15 cellular contexts compared by ENCODE assay signal in the genomic region with DNA sequence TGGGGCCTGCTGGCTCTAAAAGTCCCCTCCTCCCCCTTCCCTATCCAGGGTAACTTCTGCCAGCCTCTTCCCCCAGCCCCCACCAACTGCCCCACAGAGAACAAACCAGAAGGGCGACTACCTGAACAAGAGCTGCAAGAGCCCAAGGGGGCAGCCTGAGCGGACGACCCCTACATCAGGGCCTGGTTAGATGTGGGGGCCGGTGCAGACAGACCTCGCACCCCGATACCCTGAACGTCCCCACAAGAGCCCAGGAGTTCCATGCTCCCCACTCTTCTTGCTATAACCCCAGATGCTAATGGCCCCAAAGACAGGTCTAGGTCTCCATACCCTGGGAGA. TPM values are rescaled to one million over a fixed set of nuclear protein-coding genes. Genes with fewer than 3 reads are reported as not detected.
DNase-seq lines count a peak whose midpoint lies in the region; ATAC-seq, FAIRE-seq and TF ChIP-seq lines count a peak whose summit lies in the region.
"Had no signal": no experiment of that assay in that cellular context is flagged by ENCODE, and none has a peak within 500 bp of the region (broad histone marks: within the 10 kb centered on the region; RNA-seq: fewer than 3 reads in every experiment).

No MANE protein-coding gene starts in this region.

- CTCF ChIA-PET in T-cell (lab: Charles Lee): interaction anchor here (0.6 to 1.2 kb wide), 3 partner anchors 10 to 37 kb away, joined by 3 to 4 read pairs (median 4); no protein-coding TSS in a partner anchor
- CTCF ChIA-PET in endothelial cell of umbilical vein (lab: Charles Lee): interaction anchor here (1.0 to 2.9 kb wide), 2 partner anchors 10 to 31 kb away, joined by 3 to 19 read pairs; no protein-coding TSS in a partner anchor

- no peak overlapping the region for H3K4me3 Mint-ChIP-seq in T-helper 1 cell treated with Interleukin-12 subunit alpha and Interleukin-12 subunit beta and Interleukin-4 antibody, amounts not matched to agents 30 μg/mL and 1 μg/mL, for 36 hours
- no peak overlapping the region for H3K4me3 Mint-ChIP-seq in T-cell

- H3K27ac ChIP-seq in endothelial cell of umbilical vein (ENCODE audit: insufficient read depth, low read depth, low read length) (no peak overlapping the region), gastrocnemius medialis (peak overlapping the region; percentile 83 to 92 (median 88))
- H3K27ac ChIP-seq: PC-9 had no signal

- BruUV-seq in endothelial cell of umbilical vein (replicated peaks; lab: Mats Ljungman, UMichigan): no TSS peak

- TF ChIP-seq CTCF in endothelial cell of umbilical vein (IDR thresholded peaks at IDR 0.05; ENCODE audit: extremely low read depth in 1 of 2, insufficient read depth in 1 of 2, low read depth in 1 of 2, low read length in 2 of 2) (no peak), gastrocnemius medialis (IDR thresholded peaks at IDR 0.05 in 4 of 5, conservative IDR thresholded peaks at IDR 0.05 in 1 of 5) (no peak)

- no peak for FAIRE-seq in endothelial cell of umbilical vein (lab: Jason Lieb, UNC)

- H4K20me1 ChIP-seq in endothelial cell of umbilical vein (replicated peaks; ENCODE audit: control insufficient read depth, extremely low read depth, insufficient read depth, low read length): no peaks in the 10 kb centered on the region

- H3K9ac ChIP-seq in endothelial cell of umbilical vein (replicated peaks; ENCODE audit: extremely low read depth, insufficient read depth, low read length): no peak overlapping the region

- intact Hi-C loops in endothelial cell of umbilical vein (cut with micrococcal nuclease): no loop called here
- intact Hi-C loops in gastrocnemius medialis (cut with DNase I; ENCODE audit: low total_unique reads): loop anchor here (10.0 kb wide), 1 partner anchor 230 kb away; the partner anchor contains the start of gene DDX17

- no peak overlapping the region for H3K4me2 ChIP-seq in endothelial cell of umbilical vein (ENCODE audit: insufficient read depth, low read length)
- H3K4me2 ChIP-seq: PC-9 had no signal

- no peaks in the 10 kb centered on the region for H3K9me1 ChIP-seq in endothelial cell of umbilical vein (replicated peaks; ENCODE audit: control insufficient read depth, extremely low read depth, insufficient read depth, low read length)

- no peak overlapping the region for H2AFZ ChIP-seq in endothelial cell of umbilical vein (ENCODE audit: low read depth, low read length)
- H2AFZ ChIP-seq: PC-9 had no signal

- H3K4me1 ChIP-seq in endothelial cell of umbilical vein (ENCODE audit: control insufficient read depth, extremely low read depth, insufficient read depth, low read length) (no peaks in the 10 kb centered on the region), gastrocnemius medialis (peaks cover 38 to 51% of the 10 kb centered on the region in 2 donors)

- POLR2A ChIA-PET in T-cell (lab: Charles Lee): interaction anchor here (0.6 to 1.5 kb wide), 4 partner anchors 11 to 1953 kb away, joined by 3 to 12 read pairs (median 3); no protein-coding TSS in a partner anchor
- POLR2A ChIA-PET in endothelial cell of umbilical vein (lab: Charles Lee): interaction anchor here (0.6 kb wide), 1 partner anchor 17 kb away, joined by 3 read pairs; no protein-coding TSS in a partner anchor

- peak in 1 of 4 experiments; percentile 5 for ATAC-seq in T-cell (replicated peaks in 1 of 4)
- ATAC-seq in gastrocnemius medialis: no peak
- ATAC-seq in HG02642 (IDR thresholded peaks at IDR 0.05; ENCODE audit: poor library complexity, unreplicated experiment): no peak
- no peak for ATAC-seq in HG03571 (IDR thresholded peaks at IDR 0.05; ENCODE audit: unreplicated experiment)

- H3K27ac Mint-ChIP-seq in T-helper 1 cell treated with Interleukin-12 subunit alpha and Interleukin-12 subunit beta and Interleukin-4 antibody, amounts not matched to agents 30 μg/mL and 1 μg/mL, for 36 hours: peak overlapping the region; percentile 78
- peak overlapping the region; percentile 83 to 89 for H3K27ac Mint-ChIP-seq in T-cell

- peaks cover 35% of the 10 kb centered on the region for H3K4me1 Mint-ChIP-seq in T-helper 1 cell treated with Interleukin-12 subunit alpha and Interleukin-12 subunit beta and Interleukin-4 antibody, amounts not matched to agents 30 μg/mL and 1 μg/mL, for 36 hours (ENCODE audit: low read depth)
- peaks cover 60 to 73% (median 66%) of the 10 kb centered on the region in 3 donors for H3K4me1 Mint-ChIP-seq in T-cell

- peaks cover 8 to 54% of the 10 kb centered on the region in 2 experiments for H3K36me3 ChIP-seq in endothelial cell of umbilical vein (ENCODE audit: control insufficient read depth in 2 of 2, extremely low read depth in 1 of 2, insufficient read depth in 2 of 2, low read length in 2 of 2)
- H3K36me3 ChIP-seq in gastrocnemius medialis: peaks cover 8 to 60% of the 10 kb centered on the region in 2 donors

- peak; percentile 39 for TF ChIP-seq POLR2A in endothelial cell of umbilical vein (IDR thresholded peaks at IDR 0.05; ENCODE audit: low read depth, low read length)
- no peak for TF ChIP-seq POLR2A in gastrocnemius medialis (IDR thresholded peaks at IDR 0.05)

- no peak for DNase-seq in T-helper 1 cell
- no peak for DNase-seq in T-cell
- no peak for DNase-seq in endothelial cell of umbilical vein (ENCODE audit: low read depth, low spot score)
- DNase-seq in gastrocnemius medialis: no peak
- DNase-seq in SK-N-DZ (ENCODE audit: low spot score): no peak
- DNase-seq: 8988T; cortex of kidney; DND-41; islet precursor cell; NCI-H2227 treated with DMSO at 0.1 percent for 48 hours; PC-9; stimulated activated CD4-positive, alpha-beta T cell treated with anti-CD3 and anti-CD28 coated beads, Interleukin-2, amount 100 ng/mL, for 24 hours had no signal

- H3K27me3 ChIP-seq in endothelial cell of umbilical vein (ENCODE audit: control insufficient read depth in 2 of 2, insufficient read depth in 2 of 2, low read length in 2 of 2) (no peaks in the 10 kb centered on the region), gastrocnemius medialis (no peaks in the 10 kb centered on the region)

- dilution Hi-C loops in endothelial cell of umbilical vein (cut with MboI; ENCODE audit: extremely low pct_ligation_motif_present, low sequenced_read_pairs): no loop called here

- H3K36me3 Mint-ChIP-seq in T-helper 1 cell treated with Interleukin-12 subunit alpha and Interleukin-12 subunit beta and Interleukin-4 antibody, amounts not matched to agents 30 μg/mL and 1 μg/mL, for 36 hours (ENCODE audit: low read depth): peaks cover 60% of the 10 kb centered on the region
- H3K36me3 Mint-ChIP-seq in T-cell: peaks cover 44% of the 10 kb centered on the region

- in situ Hi-C loops in gastrocnemius medialis (cut with MboI; ENCODE audit: low sequenced_read_pairs in 4 of 4): no loop called here

- H3K4me3 ChIP-seq in endothelial cell of umbilical vein (replicated peaks in 1 of 3; ENCODE audit: insufficient read depth in 1 of 3, low read depth in 1 of 3, low read length in 3 of 3) (no peak overlapping the region), gastrocnemius medialis (no peak overlapping the region)
- H3K4me3 ChIP-seq: PC-9 had no signal

- H3K27me3 Mint-ChIP-seq in T-helper 1 cell treated with Interleukin-12 subunit alpha and Interleukin-12 subunit beta and Interleukin-4 antibody, amounts not matched to agents 30 μg/mL and 1 μg/mL, for 36 hours (ENCODE audit: low read depth): no peaks in the 10 kb centered on the region
- H3K27me3 Mint-ChIP-seq in T-cell: peaks cover 0 to 1% of the 10 kb centered on the region in 2 donors

- no peaks in the 10 kb centered on the region for H3K9me3 Mint-ChIP-seq in T-helper 1 cell treated with Interleukin-12 subunit alpha and Interleukin-12 subunit beta and Interleukin-4 antibody, amounts not matched to agents 30 μg/mL and 1 μg/mL, for 36 hours
- H3K9me3 Mint-ChIP-seq in T-cell: no peaks in the 10 kb centered on the region

- no peaks in the 10 kb centered on the region for H3K9me3 ChIP-seq in endothelial cell of umbilical vein (replicated peaks; ENCODE audit: control insufficient read depth, insufficient read depth, low read length)
- H3K9me3 ChIP-seq in gastrocnemius medialis: no peaks in the 10 kb centered on the region

- no peaks in the 10 kb centered on the region for H3K79me2 ChIP-seq in endothelial cell of umbilical vein (ENCODE audit: control insufficient read depth, insufficient read depth, low read length)

RNA-seq across cellular contexts. Expression of gene SUN2, which starts 20.7 kb away (rescaled TPM):
- total RNA-seq in T-cell (1,000 to 10,000 TPM in 2 of 5 donors, 100 to 1,000 TPM in 3; 526 to 1,075 (median 979) TPM), endothelial cell of umbilical vein (133 and 137 TPM in 2 replicates), gastrocnemius medialis (100 to 1,000 TPM; 177 to 423 (median 312) TPM)
- 74.2 and 76.7 TPM in 2 replicates for polyA plus RNA-seq in endothelial cell of umbilical vein
- 65.0 and 75.7 TPM in 2 replicates for polyA plus RNA-seq in endothelial cell of umbilical vein (2011; cell fraction: cytosol; rRNA removed)
- 88.2 and 92.7 TPM in 2 replicates for polyA plus RNA-seq in endothelial cell of umbilical vein (2011; cell fraction: nucleus; rRNA removed)
- 51.1 and 53.0 TPM in 2 replicates for polyA plus RNA-seq in endothelial cell of umbilical vein (2012)
- polyA minus RNA-seq in endothelial cell of umbilical vein: 99.0 and 125 TPM in 2 replicates
- 32.8 TPM for polyA minus RNA-seq in endothelial cell of umbilical vein (2011; cell fraction: cytosol; rRNA and poly(A)+ RNA removed)
- polyA minus RNA-seq in endothelial cell of umbilical vein (2011; cell fraction: nucleus; rRNA and poly(A)+ RNA removed): 50.8 and 52.2 TPM in 2 replicates
- polyA plus RNA-seq in SK-N-DZ (2014; cell fraction: cytosol; rRNA removed): 79.1 and 95.6 TPM in 2 replicates
- polyA plus RNA-seq in SK-N-DZ (2014; cell fraction: nucleus; rRNA removed): 163 and 164 TPM in 2 replicates

RNA-seq across cellular contexts. Expression of gene GTPBP1, which starts 29.4 kb away (rescaled TPM):
- total RNA-seq in T-cell (100 to 1,000 TPM in 2 of 5 donors, 10 to 100 TPM in 3; 79.1 to 229 (median 83.3) TPM), endothelial cell of umbilical vein (43.9 and 50.3 TPM in 2 replicates), gastrocnemius medialis (100 to 1,000 TPM in 1 of 4 donors, 10 to 100 TPM in 3; 27.7 to 124 (median 36.0) TPM)
- polyA plus RNA-seq in endothelial cell of umbilical vein: 27.1 and 29.8 TPM in 2 replicates
- 19.4 and 22.0 TPM in 2 replicates for polyA plus RNA-seq in endothelial cell of umbilical vein (2011; cell fraction: cytosol; rRNA removed)
- 112 and 116 TPM in 2 replicates for polyA plus RNA-seq in endothelial cell of umbilical vein (2011; cell fraction: nucleus; rRNA removed)
- polyA plus RNA-seq in endothelial cell of umbilical vein (2012): 16.2 and 19.8 TPM in 2 replicates
- polyA minus RNA-seq in endothelial cell of umbilical vein: 67.6 and 83.0 TPM in 2 replicates
- 20.6 TPM for polyA minus RNA-seq in endothelial cell of umbilical vein (2011; cell fraction: cytosol; rRNA and poly(A)+ RNA removed)
- 79.7 and 80.7 TPM in 2 replicates for polyA minus RNA-seq in endothelial cell of umbilical vein (2011; cell fraction: nucleus; rRNA and poly(A)+ RNA removed)
- polyA plus RNA-seq in SK-N-DZ (2014; cell fraction: cytosol; rRNA removed): 56.2 and 67.9 TPM in 2 replicates
- polyA plus RNA-seq in SK-N-DZ (2014; cell fraction: nucleus; rRNA removed): 43.1 and 57.0 TPM in 2 replicates

RNA-seq across cellular contexts. Expression of gene JOSD1, which starts 34.4 kb away (rescaled TPM):
- total RNA-seq in T-cell (100 to 1,000 TPM in 2 of 5 donors, 10 to 100 TPM in 3; 78.4 to 164 (median 83.5) TPM), endothelial cell of umbilical vein (64.9 and 73.1 TPM in 2 replicates), gastrocnemius medialis (10 to 100 TPM; 25.1 to 50.5 (median 42.4) TPM)
- polyA plus RNA-seq in endothelial cell of umbilical vein: 57.2 and 61.7 TPM in 2 replicates
- polyA plus RNA-seq in endothelial cell of umbilical vein (2011; cell fraction: cytosol; rRNA removed): 60.4 and 64.8 TPM in 2 replicates
- polyA plus RNA-seq in endothelial cell of umbilical vein (2011; cell fraction: nucleus; rRNA removed): 48.7 and 58.5 TPM in 2 replicates
- 49.1 and 54.9 TPM in 2 replicates for polyA plus RNA-seq in endothelial cell of umbilical vein (2012)
- polyA minus RNA-seq in endothelial cell of umbilical vein: 54.6 and 76.6 TPM in 2 replicates
- 37.7 TPM for polyA minus RNA-seq in endothelial cell of umbilical vein (2011; cell fraction: cytosol; rRNA and poly(A)+ RNA removed)
- 22.1 and 25.3 TPM in 2 replicates for polyA minus RNA-seq in endothelial cell of umbilical vein (2011; cell fraction: nucleus; rRNA and poly(A)+ RNA removed)
- 55.5 and 61.2 TPM in 2 replicates for polyA plus RNA-seq in SK-N-DZ (2014; cell fraction: cytosol; rRNA removed)
- polyA plus RNA-seq in SK-N-DZ (2014; cell fraction: nucleus; rRNA removed): 41.2 and 43.9 TPM in 2 replicates

RNA-seq across cellular contexts. Expression of gene TOMM22, which starts 53.3 kb away (rescaled TPM):
- total RNA-seq in T-cell (10 to 100 TPM; 52.4 to 58.1 (median 53.3) TPM), endothelial cell of umbilical vein (98.6 and 98.8 TPM in 2 replicates), gastrocnemius medialis (10 to 100 TPM; 37.1 to 47.1 (median 46.3) TPM)
- 51.8 and 62.3 TPM in 2 replicates for polyA plus RNA-seq in endothelial cell of umbilical vein
- 45.5 and 48.2 TPM in 2 replicates for polyA plus RNA-seq in endothelial cell of umbilical vein (2011; cell fraction: cytosol; rRNA removed)
- 16.7 and 24.4 TPM in 2 replicates for polyA plus RNA-seq in endothelial cell of umbilical vein (2011; cell fraction: nucleus; rRNA removed)
- polyA plus RNA-seq in endothelial cell of umbilical vein (2012): 56.4 and 73.8 TPM in 2 replicates
- polyA minus RNA-seq in endothelial cell of umbilical vein: 41.3 and 48.4 TPM in 2 replicates
- polyA minus RNA-seq in endothelial cell of umbilical vein (2011; cell fraction: cytosol; rRNA and poly(A)+ RNA removed): 30.2 TPM
- 9.2 and 10.0 TPM in 2 replicates for polyA minus RNA-seq in endothelial cell of umbilical vein (2011; cell fraction: nucleus; rRNA and poly(A)+ RNA removed)
- 105 and 133 TPM in 2 replicates for polyA plus RNA-seq in SK-N-DZ (2014; cell fraction: cytosol; rRNA removed)
- polyA plus RNA-seq in SK-N-DZ (2014; cell fraction: nucleus; rRNA removed): 59.6 and 63.5 TPM in 2 replicates

RNA-seq across cellular contexts. Expression of gene DNAL4, which starts 58.8 kb away (rescaled TPM):
- total RNA-seq in T-cell: 10 to 100 TPM in 2 of 5 donors, 1 to 10 TPM in 3; 5.4 to 13.0 (median 8.8) TPM
- 12.2 and 12.9 TPM in 2 replicates for total RNA-seq in endothelial cell of umbilical vein
- polyA plus RNA-seq in endothelial cell of umbilical vein: 22.7 and 24.7 TPM in 2 replicates
- polyA plus RNA-seq in endothelial cell of umbilical vein (2011; cell fraction: cytosol; rRNA removed): 22.4 and 27.0 TPM in 2 replicates
- 9.7 and 10.5 TPM in 2 replicates for polyA plus RNA-seq in endothelial cell of umbilical vein (2011; cell fraction: nucleus; rRNA removed)
- polyA plus RNA-seq in endothelial cell of umbilical vein (2012): 11.6 and 14.8 TPM in 2 replicates
- polyA minus RNA-seq in endothelial cell of umbilical vein: 13.4 and 13.7 TPM in 2 replicates
- polyA minus RNA-seq in endothelial cell of umbilical vein (2011; cell fraction: cytosol; rRNA and poly(A)+ RNA removed): 3.1 TPM
- polyA minus RNA-seq in endothelial cell of umbilical vein (2011; cell fraction: nucleus; rRNA and poly(A)+ RNA removed): 3.2 and 4.6 TPM in 2 replicates
- 1 to 10 TPM; 5.7 to 7.2 (median 6.7) TPM for total RNA-seq in gastrocnemius medialis
- 29.0 and 32.8 TPM in 2 replicates for polyA plus RNA-seq in SK-N-DZ (2014; cell fraction: cytosol; rRNA removed)
- 18.6 and 21.3 TPM in 2 replicates for polyA plus RNA-seq in SK-N-DZ (2014; cell fraction: nucleus; rRNA removed)
